ENCODE assay signal across 10 cellular contexts in the genomic region with DNA sequence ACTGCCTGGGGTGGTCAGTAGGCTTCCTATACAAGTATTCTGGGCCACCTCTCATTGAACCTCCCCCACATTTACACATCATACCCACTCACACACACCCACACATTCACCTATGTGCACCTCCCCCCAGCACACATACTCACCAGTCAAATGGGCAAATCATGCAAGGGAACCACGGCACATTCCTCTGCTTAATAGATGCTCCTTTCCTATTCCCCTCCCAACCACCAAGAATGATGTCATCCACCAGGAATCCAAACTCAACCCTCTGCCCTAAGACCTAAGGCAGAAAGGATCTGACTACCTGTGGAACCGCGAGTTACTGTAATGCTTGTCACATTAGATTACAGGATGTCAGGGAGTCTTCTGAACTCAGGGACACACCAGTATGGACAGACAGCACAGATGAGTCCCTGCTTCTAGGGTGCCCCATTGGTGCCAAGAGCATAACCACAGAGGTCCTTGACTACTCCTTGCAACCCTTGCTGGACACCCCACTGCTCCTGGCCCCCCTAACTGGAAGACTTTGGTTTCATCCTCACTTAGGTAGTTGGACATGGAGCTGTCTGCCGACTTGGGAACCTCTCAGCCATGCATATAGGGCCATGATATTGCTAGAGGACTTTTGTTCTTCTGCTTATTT. TPM values are rescaled to one million over a fixed set of nuclear protein-coding genes. Genes with fewer than 3 reads are reported as not detected.
DNase-seq lines count a peak whose midpoint lies in the region; ATAC-seq lines count a peak whose summit lies in the region.
"Had no signal": no experiment of that assay in that cellular context is flagged by ENCODE, and none has a peak within 500 bp of the region (broad histone marks: within the 10 kb centered on the region; RNA-seq: fewer than 3 reads in every experiment).

No MANE protein-coding gene starts in this region.

- H4K8ac ChIP-seq in mesendoderm (ENCODE audit: low read depth, low read length): no peak overlapping the region

- H3K4me3 ChIP-seq in NT2/D1 (ENCODE audit: insufficient read length, low read depth) (no peak overlapping the region), mesendoderm (ENCODE audit: low read length) (no peak overlapping the region)
- H3K4me3 ChIP-seq: uterus had no signal

- no peaks in the 10 kb centered on the region for H3K9me3 ChIP-seq in NT2/D1 (ENCODE audit: insufficient read depth, low read length)
- H3K9me3 ChIP-seq: uterus had no signal

- no peak overlapping the region for H2BK5ac ChIP-seq in mesendoderm (ENCODE audit: low read length)

- no peaks in the 10 kb centered on the region for H3K79me1 ChIP-seq in mesendoderm (ENCODE audit: low read length)

- H3K4me2 ChIP-seq in mesendoderm (ENCODE audit: low read length): no peak overlapping the region

- no peak overlapping the region for H2BK120ac ChIP-seq in mesendoderm (ENCODE audit: low read depth, low read length)

- no peak overlapping the region for H3K27ac ChIP-seq in mesendoderm (ENCODE audit: low read depth, low read length)
- H3K27ac ChIP-seq: uterus had no signal

- H3K56ac ChIP-seq in mesendoderm (ENCODE audit: low read length): no peak overlapping the region

- no peak overlapping the region for H3K18ac ChIP-seq in mesendoderm (ENCODE audit: low read length)

- H3K27me3 ChIP-seq in NT2/D1 (ENCODE audit: insufficient read depth, insufficient read length) (no peaks in the 10 kb centered on the region), mesendoderm (ENCODE audit: insufficient read depth, low read length, poor library complexity) (no peaks in the 10 kb centered on the region)
- H3K27me3 ChIP-seq: uterus had no signal

- H3K36me3 ChIP-seq in NT2/D1 (ENCODE audit: insufficient read depth, insufficient read length, low read length) (no peaks in the 10 kb centered on the region), mesendoderm (ENCODE audit: control insufficient read depth, insufficient read depth, low read length) (no peaks in the 10 kb centered on the region)
- H3K36me3 ChIP-seq: uterus had no signal

- DNase-seq in EH (ENCODE audit: low read depth): peak; percentile 78
- DNase-seq in NT2/D1 (ENCODE audit: low read depth, low spot score): peak; percentile 79
- peak; percentile 15 for DNase-seq in dedifferentiated amniotic fluid mesenchymal stem cell (ENCODE audit: extremely low spot score)
- DNase-seq in mesendoderm: peak; percentile 96
- DNase-seq in stimulated activated CD4-positive, alpha-beta T cell treated with anti-CD3 and anti-CD28 coated beads, Interleukin-2, amount 100 ng/mL, for 24 hours: no peak
- no peak for DNase-seq in medulla oblongata (ENCODE audit: extremely low spot score)
- DNase-seq in activated CD4-positive, alpha-beta T cell treated with anti-CD3 and anti-CD28 coated beads for 4 hours: no peak
- DNase-seq: CD4-positive, CD25-positive, alpha-beta regulatory T cell had no signal

- no peak for ATAC-seq in GM18519 (IDR thresholded peaks at IDR 0.05; ENCODE audit: low FRiP score, unreplicated experiment)

- H3K23ac ChIP-seq in mesendoderm (ENCODE audit: low read length): no peak overlapping the region

- H3K9ac ChIP-seq in NT2/D1 (ENCODE audit: insufficient read length, low read depth) (no peak overlapping the region), mesendoderm (ENCODE audit: low read length) (no peak overlapping the region)

- H2AK5ac ChIP-seq in mesendoderm (ENCODE audit: low read length): no peak overlapping the region

- no peak overlapping the region for H2BK15ac ChIP-seq in mesendoderm (replicated peaks; ENCODE audit: low read depth)

- H3K79me2 ChIP-seq in mesendoderm (ENCODE audit: control insufficient read depth, insufficient read depth, low read length): no peaks in the 10 kb centered on the region

- H3K4me1 ChIP-seq in NT2/D1 (ENCODE audit: insufficient read depth, insufficient read length): peaks cover 7% of the 10 kb centered on the region
- H3K4me1 ChIP-seq in mesendoderm (ENCODE audit: control insufficient read depth, low read depth, low read length): no peaks in the 10 kb centered on the region
- H3K4me1 ChIP-seq: uterus had no signal

- WGBS in mesendoderm (ENCODE audit: extremely low coverage, insufficient coverage, low lambda C conversion rate): no CpG with 5 or more reads among the region's 4 CpGs

- H3K4ac ChIP-seq in mesendoderm (ENCODE audit: low read depth, low read length): no peak overlapping the region

- no peak overlapping the region for H4K5ac ChIP-seq in mesendoderm (ENCODE audit: low read length)

RNA-seq across cellular contexts. Expression of a gene that starts 21.5 kb away (rescaled TPM):
- polyA plus RNA-seq in mesendoderm (2013, experiment 1 of 2): 33.4 TPM
- polyA plus RNA-seq in mesendoderm (2013, experiment 2 of 2): 34.1 TPM

Comparison
In these comparisons a context has a peak if more than half of its experiments do, and no peak if none do; other contexts are left out.
1. DNase-seq: peak in EH (single experiment), NT2/D1 (single experiment), dedifferentiated amniotic fluid mesenchymal stem cell (single experiment) and mesendoderm (single experiment); none in stimulated activated CD4-positive, alpha-beta T cell treated with anti-CD3 and anti-CD28 coated beads, Interleukin-2, amount 100 ng/mL, for 24 hours (0 of 2), medulla oblongata (single experiment) and activated CD4-positive, alpha-beta T cell treated with anti-CD3 and anti-CD28 coated beads for 4 hours (0 of 2).